In the genomic region with DNA sequence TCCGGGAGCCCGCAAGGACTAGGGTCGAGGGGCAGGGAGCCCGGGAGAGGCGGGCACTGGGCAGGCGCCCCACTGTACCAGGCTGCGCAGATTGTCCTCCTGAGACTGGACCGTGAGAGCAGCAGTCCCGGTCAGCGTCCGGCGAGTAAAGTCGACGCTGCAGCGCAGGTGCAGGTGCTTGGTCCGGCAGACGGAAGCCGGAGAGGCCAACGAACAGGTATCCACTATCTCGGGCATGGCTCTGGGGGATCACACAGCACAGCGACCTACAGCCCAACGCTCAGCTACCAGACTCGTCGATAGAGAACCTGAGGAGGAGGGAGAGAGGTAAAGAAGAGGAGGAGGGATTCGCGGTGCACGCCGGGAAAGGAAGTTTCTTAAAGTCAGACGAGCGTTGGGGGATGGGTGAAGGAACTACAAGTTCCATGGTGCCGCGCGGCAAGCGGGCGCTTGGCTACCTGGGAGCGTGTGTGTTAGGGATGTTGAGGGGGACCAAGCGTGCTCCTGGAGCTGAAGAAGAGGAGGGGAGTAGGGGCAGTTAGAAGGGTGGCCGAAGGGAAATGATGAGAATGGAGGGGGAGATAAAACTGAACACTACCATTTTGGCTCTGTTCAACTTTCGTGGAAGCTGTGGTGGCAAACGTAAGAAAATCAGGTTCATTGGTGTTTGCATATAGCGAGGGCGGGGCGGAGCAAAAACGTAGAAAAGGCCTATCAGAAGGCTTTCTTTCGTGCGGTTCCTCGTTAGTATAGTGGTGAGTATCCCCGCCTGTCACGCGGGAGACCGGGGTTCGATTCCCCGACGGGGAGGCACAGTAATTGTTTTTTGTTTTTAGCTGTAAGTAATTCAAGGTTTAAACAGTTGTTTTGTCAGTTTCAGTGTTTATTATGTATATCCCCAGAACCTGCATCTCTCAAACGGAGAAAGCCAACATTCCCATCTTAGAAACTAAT, we compare ENCODE assay signal across 8 cellular contexts. TPM values are rescaled to one million over a fixed set of nuclear protein-coding genes. Genes with fewer than 3 reads are reported as not detected.
DNase-seq lines count a peak whose midpoint lies in the region; ATAC-seq lines count a peak whose summit lies in the region.

Gene LTA4H (minus strand): TSS at position 305 of the 954 bp plus-strand sequence. CDS start 68 bp downstream, at position 237.

- CTCF ChIA-PET in activated naive CD4-positive, alpha-beta T cell treated with anti-CD3 and anti-CD28 coated beads, Interleukin-2, amount 10 ng/mL, durations not matched to agents 7 days and 5 days (lab: Charles Lee), result interaction anchor here (0.8 to 1.1 kb wide), 3 partner anchors 36 to 481 kb away, joined by 3 to 4 read pairs (median 4); partner anchors contain the start of gene CDK17

- no peaks in the 10 kb centered on the region for H3K9me3 Mint-ChIP-seq in activated naive CD4-positive, alpha-beta T cell treated with anti-CD3 and anti-CD28 coated beads, Interleukin-2, amount 10 ng/mL, durations not matched to agents 7 days and 5 days

- ATAC-seq in HG02588 (IDR thresholded peaks at IDR 0.05; ENCODE audit: unreplicated experiment), result peak; percentile 90

- no peaks in the 10 kb centered on the region for H3K9me3 ChIP-seq in SK-N-MC (ENCODE audit: low read depth, low read length)

- H3K27ac ChIP-seq in SK-N-MC (no peak within 1 kb of the TSS), temporal lobe (ENCODE audit: low read depth, low read length) (peak within 1 kb of the TSS; percentile 39)

- H3K4me3 ChIP-seq in GM08714 (ENCODE audit: low read length) (peak within 1 kb of the TSS; percentile 83), SK-N-MC (peak within 1 kb of the TSS; percentile 84)

- H3K4me3 Mint-ChIP-seq in activated naive CD4-positive, alpha-beta T cell treated with anti-CD3 and anti-CD28 coated beads, Interleukin-2, amount 10 ng/mL, durations not matched to agents 7 days and 5 days, result no peak within 1 kb of the TSS

- DNase-seq in NCI-H1048 (lab: John Stamatoyannopoulos, UW) (peak; percentile 98), SK-N-MC (ENCODE audit: low read depth, low spot score) (peak; percentile 99), glomerular endothelial cell (ENCODE audit: extremely low read depth, low read depth, low spot score) (peak; percentile 97), occipital lobe (lab: John Stamatoyannopoulos, UW) (peak; percentile 94)
- DNase-seq in activated naive CD4-positive, alpha-beta T cell treated with anti-CD3 and anti-CD28 coated beads, Interleukin-2, amount 10 ng/mL, durations not matched to agents 7 days and 5 days, result peak; percentile 98

- no peaks in the 10 kb centered on the region for H3K27me3 Mint-ChIP-seq in activated naive CD4-positive, alpha-beta T cell treated with anti-CD3 and anti-CD28 coated beads, Interleukin-2, amount 10 ng/mL, durations not matched to agents 7 days and 5 days

- no peaks in the 10 kb centered on the region for H3K36me3 ChIP-seq in SK-N-MC (ENCODE audit: insufficient read depth, low read length)

- H3K9ac ChIP-seq in SK-N-MC (ENCODE audit: insufficient read length), result peak within 1 kb of the TSS; percentile 68

- peaks cover 2% of the 10 kb centered on the region for H3K36me3 Mint-ChIP-seq in activated naive CD4-positive, alpha-beta T cell treated with anti-CD3 and anti-CD28 coated beads, Interleukin-2, amount 10 ng/mL, durations not matched to agents 7 days and 5 days

- H3K4me1 Mint-ChIP-seq in activated naive CD4-positive, alpha-beta T cell treated with anti-CD3 and anti-CD28 coated beads, Interleukin-2, amount 10 ng/mL, durations not matched to agents 7 days and 5 days, result peaks cover 8% of the 10 kb centered on the region

- H3K27ac Mint-ChIP-seq in activated naive CD4-positive, alpha-beta T cell treated with anti-CD3 and anti-CD28 coated beads, Interleukin-2, amount 10 ng/mL, durations not matched to agents 7 days and 5 days, result no peak within 1 kb of the TSS

RNA-seq across cellular contexts. Expression of gene LTA4H, which starts in this region (rescaled TPM):
- total RNA-seq in glomerular endothelial cell, result 76.2 and 82.6 TPM in 2 replicates
- total RNA-seq in occipital lobe, result 38.5 TPM
- total RNA-seq in temporal lobe, result 31.0 TPM
